In the genomic region with DNA sequence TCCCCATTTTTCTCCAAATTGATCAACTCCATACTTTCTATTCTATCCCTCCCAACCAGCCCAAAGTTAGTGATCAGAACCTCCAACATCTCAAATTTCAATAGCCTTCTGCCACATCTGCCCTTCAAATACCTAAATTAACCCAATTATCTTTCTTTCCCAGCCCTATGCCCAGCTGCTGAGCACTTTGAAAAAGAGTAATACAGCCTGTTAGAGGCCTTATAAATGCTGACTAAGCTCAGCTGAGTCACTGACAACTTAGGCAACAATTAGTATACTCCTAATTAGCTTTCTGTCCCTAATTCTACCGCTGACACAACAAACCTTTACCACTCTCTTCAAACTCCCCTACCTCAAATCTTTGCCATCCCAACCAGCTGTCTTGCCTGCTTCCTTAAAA, we compare ENCODE assay signal across 25 cellular contexts. TPM values are rescaled to one million over a fixed set of nuclear protein-coding genes. Genes with fewer than 3 reads are reported as not detected.
DNase-seq lines count a peak whose midpoint lies in the region; ATAC-seq, FAIRE-seq and TF ChIP-seq lines count a peak whose summit lies in the region.
"Had no signal": no experiment of that assay in that cellular context is flagged by ENCODE, and none has a peak within 500 bp of the region (broad histone marks: within the 10 kb centered on the region; RNA-seq: fewer than 3 reads in every experiment).

No MANE protein-coding gene starts in this region.

- H3F3A ChIP-seq in Loucy (ENCODE audit: low read depth) = 0 out of 2 replicates have a peak, but pooled peaks cover 4% of the 10 kb centered on the region

- H3K9me3 ChIP-seq in Loucy (ENCODE audit: insufficient read depth, low read depth, low read length) (no peaks in the 10 kb centered on the region), T-helper 17 cell (ENCODE audit: control insufficient read depth, low read length, poor library complexity, severe bottlenecking) (no peaks in the 10 kb centered on the region)
- H3K9me3 ChIP-seq: body of pancreas, heart right ventricle, neutrophil, prostate gland, transverse colon had no signal

- H3K27me3 ChIP-seq in Loucy (ENCODE audit: insufficient read depth, low read length, poor library complexity, severe bottlenecking) = no peaks in the 10 kb centered on the region
- H3K27me3 ChIP-seq: body of pancreas, heart right ventricle, neutrophil, transverse colon had no signal

- no peak for FAIRE-seq in D721Med (lab: Jason Lieb, UNC)
- FAIRE-seq: endothelial cell of umbilical vein had no signal

- POLR2A ChIA-PET in naive thymus-derived CD8-positive, alpha-beta T cell (lab: Charles Lee) = interaction anchor here (1.0 kb wide), 1 partner anchor 568 kb away, joined by 3 read pairs; no protein-coding TSS in a partner anchor

- no peaks in the 10 kb centered on the region for H3K9me2 ChIP-seq in Loucy (replicated peaks; ENCODE audit: low read depth, low read length)

- H3K36me3 Mint-ChIP-seq in T-helper 17 cell (ENCODE audit: low read depth) = peaks cover 4% of the 10 kb centered on the region
- peaks cover 0 to 29% (median 28%) of the 10 kb centered on the region in 3 donors for H3K36me3 Mint-ChIP-seq in naive thymus-derived CD8-positive, alpha-beta T cell

- no peak overlapping the region for H3K9ac ChIP-seq in Loucy (ENCODE audit: low read depth, low read length, poor library complexity, severe bottlenecking)

- peak overlapping the region; percentile 12 for H3K4me2 ChIP-seq in Loucy (ENCODE audit: low read depth, low read length, poor library complexity, severe bottlenecking)

- no peak for TF ChIP-seq CTCF in Loucy (conservative IDR thresholded peaks at IDR 0.05; ENCODE audit: low read length)
- no peak for TF ChIP-seq CTCF in D721Med (IDR thresholded peaks at IDR 0.05; ENCODE audit: insufficient read depth, missing control alignments)

- no peaks in the 10 kb centered on the region for H3K9me3 Mint-ChIP-seq in naive thymus-derived CD8-positive, alpha-beta T cell
- H3K9me3 Mint-ChIP-seq: activated B cell treated with CpG ODN at 0.5 μM for 24 hours; CD4-positive, alpha-beta memory T cell had no signal

- no peaks in the 10 kb centered on the region for H3K27me3 Mint-ChIP-seq in T-helper 17 cell
- H3K27me3 Mint-ChIP-seq in naive thymus-derived CD8-positive, alpha-beta T cell = no peaks in the 10 kb centered on the region
- H3K27me3 Mint-ChIP-seq: activated B cell treated with CpG ODN at 0.5 μM for 24 hours; CD4-positive, alpha-beta memory T cell had no signal

- peak overlapping the region; percentile 1 for H3K27ac Mint-ChIP-seq in T-helper 17 cell
- peak overlapping the region; percentile 2 to 78 (median 38) for H3K27ac Mint-ChIP-seq in naive thymus-derived CD8-positive, alpha-beta T cell
- H3K27ac Mint-ChIP-seq: activated B cell treated with CpG ODN at 0.5 μM for 24 hours had no signal

- no peak for ATAC-seq in T-helper 17 cell
- ATAC-seq in naive thymus-derived CD8-positive, alpha-beta T cell = no peak
- ATAC-seq: body of pancreas, heart right ventricle, left cardiac atrium had no signal

- no peak overlapping the region for H3K4me3 Mint-ChIP-seq in T-helper 17 cell
- H3K4me3 Mint-ChIP-seq in naive thymus-derived CD8-positive, alpha-beta T cell = peak overlapping the region in 7 of 10 donors; percentile 1 to 58 (median 22)
- H3K4me3 Mint-ChIP-seq: activated B cell treated with CpG ODN at 0.5 μM for 24 hours; CD4-positive, alpha-beta memory T cell had no signal

- H3K4me1 Mint-ChIP-seq in T-helper 17 cell = no peaks in the 10 kb centered on the region
- peaks cover 8 to 35% (median 17%) of the 10 kb centered on the region in 4 donors for H3K4me1 Mint-ChIP-seq in naive thymus-derived CD8-positive, alpha-beta T cell
- H3K4me1 Mint-ChIP-seq: activated B cell treated with CpG ODN at 0.5 μM for 24 hours had no signal

- peaks cover 27% of the 10 kb centered on the region for H3K4me1 ChIP-seq in Loucy (ENCODE audit: insufficient read depth, low read length, poor library complexity, severe bottlenecking)
- H3K4me1 ChIP-seq: body of pancreas, heart right ventricle, prostate gland, transverse colon had no signal

- peak; percentile 34 for DNase-seq in NCI-H2171 treated with DMSO at 0.1 percent for 48 hours (lab: John Stamatoyannopoulos, UW)
- DNase-seq in NCI-H2171 (lab: John Stamatoyannopoulos, UW) = no peak
- no peak for DNase-seq in T-helper 17 cell
- DNase-seq in naive thymus-derived CD8-positive, alpha-beta T cell = no peak
- DNase-seq in KG1 (lab: John Stamatoyannopoulos, UW) = no peak
- DNase-seq in NCI-H1694 treated with DMSO at 0.1 percent for 48 hours (lab: John Stamatoyannopoulos, UW) = no peak
- DNase-seq in D721Med (ENCODE audit: insufficient read length, low spot score) = no peak
- DNase-seq: 8988T; activated B cell treated with CpG ODN at 0.5 μM for 24 hours; activated CD4-positive, alpha-beta T cell treated with anti-CD3 and anti-CD28 coated beads, Interleukin-2, amount 50 U/mL, for 4 hours; AML-193; body of pancreas; CD4-positive, alpha-beta memory T cell; GDM1; heart right ventricle; left cardiac atrium; mammary epithelial cell; NCI-H1436; NCI-H510A treated with DMSO at 0.1 percent for 48 hours; T1000; transverse colon had no signal

- H3K4me3 ChIP-seq in Loucy (ENCODE audit: low read length, poor library complexity, severe bottlenecking) = no peak overlapping the region
- H3K4me3 ChIP-seq: body of pancreas, heart right ventricle, prostate gland, transverse colon had no signal

- H2AFZ ChIP-seq in Loucy (ENCODE audit: low read length) = no peak overlapping the region

- H4K20me1 ChIP-seq in Loucy (ENCODE audit: insufficient read depth, low read length, poor library complexity, severe bottlenecking) = no peaks in the 10 kb centered on the region

- no peaks in the 10 kb centered on the region for H3K36me3 ChIP-seq in Loucy (ENCODE audit: insufficient read depth, low read length)
- H3K36me3 ChIP-seq: heart right ventricle, neutrophil, prostate gland, transverse colon had no signal

- H3K79me2 ChIP-seq in Loucy (ENCODE audit: insufficient read depth, low read length) = 0 out of 2 replicates have a peak, but pooled peaks cover 6% of the 10 kb centered on the region

RNA-seq across cellular contexts. Expression of a gene that starts 23.5 kb away (rescaled TPM):
- 10 to 100 TPM; 47.6 to 50.8 TPM for total RNA-seq in T-helper 17 cell
- total RNA-seq in naive thymus-derived CD8-positive, alpha-beta T cell = 10 to 100 TPM; 36.7 TPM
- polyA plus RNA-seq in naive thymus-derived CD8-positive, alpha-beta T cell = 10 to 100 TPM; 31.3 to 44.3 (median 42.5) TPM
- total RNA-seq: endothelial cell of umbilical vein had no signal

RNA-seq across cellular contexts. Expression of a gene that starts 26.1 kb away (rescaled TPM):
- 10 to 100 TPM; 10.8 to 17.6 TPM for total RNA-seq in T-helper 17 cell
- 10 to 100 TPM; 19.4 to 20.6 TPM for total RNA-seq in naive thymus-derived CD8-positive, alpha-beta T cell
- polyA plus RNA-seq in naive thymus-derived CD8-positive, alpha-beta T cell = 10 to 100 TPM; 16.9 to 20.8 (median 20.0) TPM
